20 cellular contexts compared by ENCODE assay signal in the genomic region with DNA sequence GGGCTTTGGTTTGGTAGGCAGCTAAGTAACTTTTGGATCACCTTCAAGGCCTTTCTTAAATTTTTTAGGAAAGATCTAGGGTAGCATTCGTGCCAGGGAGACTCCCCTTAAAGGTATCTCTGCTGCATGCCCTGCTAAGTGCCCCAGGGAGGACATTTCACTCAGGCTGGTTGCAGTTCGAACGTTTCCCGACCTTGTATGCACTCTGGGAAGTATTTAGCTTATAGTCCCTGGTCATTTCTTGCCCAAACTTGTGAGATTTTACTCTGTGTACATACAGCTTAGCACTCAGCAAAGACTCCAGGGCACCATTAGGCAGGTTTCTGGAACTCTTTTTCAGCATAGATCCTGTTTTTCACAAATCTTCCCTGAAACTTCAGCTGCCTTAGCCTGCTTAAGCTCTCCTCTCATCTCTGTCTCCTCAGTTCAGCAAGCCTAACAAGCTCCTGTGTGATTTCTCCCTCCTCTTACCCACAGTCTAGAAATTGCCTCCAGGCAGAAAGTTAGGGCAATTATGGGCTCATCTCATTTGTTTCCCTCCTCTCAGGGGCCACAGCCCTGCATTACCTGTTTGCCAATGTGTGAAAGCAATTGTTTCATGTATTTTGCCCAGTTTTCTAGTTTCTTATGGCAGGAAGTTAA.
DNase-seq lines count a peak whose midpoint lies in the region; ATAC-seq and TF ChIP-seq lines count a peak whose summit lies in the region.
"Had no signal": no experiment of that assay in that cellular context is flagged by ENCODE, and none has a peak within 500 bp of the region (broad histone marks: within the 10 kb centered on the region; RNA-seq: fewer than 3 reads in every experiment).

No MANE protein-coding gene starts in this region.

- 47 to 55% methylated on average over 4 of the region's 4 CpGs for WGBS in esophagus, 2 donors
- 48 to 56% (median 51%) methylated on average over 4 of the region's 4 CpGs for WGBS in psoas muscle, 3 donors

- ATAC-seq in RWPE2 (ENCODE audit: low read depth) (peak; percentile 76), GM18520 (IDR thresholded peaks at IDR 0.05; ENCODE audit: unreplicated experiment) (no peak), psoas muscle (no peak)

- H3K4me1 ChIP-seq in RWPE2 (ENCODE audit: insufficient read depth, poor library complexity, severe bottlenecking) (peaks cover 14% of the 10 kb centered on the region), esophagus (ENCODE audit: control insufficient read depth in 2 of 2, insufficient read depth in 2 of 2, low read length in 1 of 2) (no peaks in the 10 kb centered on the region), tibial artery (peaks cover 0 to 69% (median 27%) of the 10 kb centered on the region in 4 donors), psoas muscle (peaks cover 12% of the 10 kb centered on the region)

- intact Hi-C loops in tibial artery (cut with DNase I; ENCODE audit: low total_unique reads) (no loop called here), psoas muscle (cut with DNase I) (no loop called here)

- TF ChIP-seq CTCF in RWPE2 (IDR thresholded peaks at IDR 0.05; ENCODE audit: poor library complexity, severe bottlenecking) (no peak), tibial artery (IDR thresholded peaks at IDR 0.05) (no peak), psoas muscle (IDR thresholded peaks at IDR 0.05) (no peak)

- H3K27me3 ChIP-seq in RWPE2 (ENCODE audit: insufficient read depth, poor library complexity, severe bottlenecking) (no peaks in the 10 kb centered on the region), esophagus (ENCODE audit: control insufficient read depth in 1 of 2, insufficient read depth in 2 of 2, low read length in 2 of 2) (no peaks in the 10 kb centered on the region), tibial artery (no peaks in the 10 kb centered on the region), psoas muscle (ENCODE audit: insufficient read depth in 3 of 3, low read length in 2 of 3) (no peaks in the 10 kb centered on the region)
- H3K27me3 ChIP-seq: suprapubic skin had no signal

- H3K27ac ChIP-seq in RWPE2 (ENCODE audit: poor library complexity, severe bottlenecking): peak overlapping the region; percentile 31
- peak overlapping the region; percentile 24 to 59 for H3K27ac ChIP-seq in esophagus (ENCODE audit: low read depth in 2 of 2, low read length in 1 of 2)
- peak overlapping the region; percentile 52 to 70 for H3K27ac ChIP-seq in tibial artery
- no peak overlapping the region for H3K27ac ChIP-seq in psoas muscle
- H3K27ac ChIP-seq: suprapubic skin had no signal

- DNase-seq in RWPE2 (ENCODE audit: low spot score) (no peak), islet precursor cell (peak; percentile 70), tibial artery (no peak), HCEC 1CT (no peak), psoas muscle (no peak)
- DNase-seq: activated CD4-positive, alpha-beta T cell treated with anti-CD3 and anti-CD28 coated beads, Interleukin-2, amount 10 ng/mL, durations not matched to agents 24 days and 14 days; activated gamma-delta T cell treated with Interleukin-2 at 50 U/mL for 16 hours; amygdala; CD8-positive, alpha-beta memory T cell; cerebellar nuclear complex; DND-41; effector memory CD4-positive, alpha-beta T cell; KG1; NCI-H2081 treated with DMSO at 0.1 percent for 48 hours; NCI-H526; nephron progenitor cell; T-helper 1 cell had no signal

- H3K4me3 ChIP-seq in RWPE2 (ENCODE audit: severe bottlenecking): no peak overlapping the region
- no peak overlapping the region for H3K4me3 ChIP-seq in esophagus (ENCODE audit: low read depth in 1 of 2, low read length in 2 of 2)
- H3K4me3 ChIP-seq in tibial artery: no peak overlapping the region
- H3K4me3 ChIP-seq in psoas muscle: no peak overlapping the region
- H3K4me3 ChIP-seq: suprapubic skin had no signal

- H3K9me3 ChIP-seq in RWPE2 (ENCODE audit: severe bottlenecking) (peaks cover 3% of the 10 kb centered on the region), esophagus (ENCODE audit: control insufficient read depth in 2 of 2, insufficient read depth in 1 of 2, low read depth in 1 of 2, low read length in 1 of 2) (no peaks in the 10 kb centered on the region), tibial artery (no peaks in the 10 kb centered on the region), psoas muscle (no peaks in the 10 kb centered on the region)
- H3K9me3 ChIP-seq: suprapubic skin had no signal

- H3K36me3 ChIP-seq in RWPE2 (ENCODE audit: low read depth) (no peaks in the 10 kb centered on the region; the same call in 1 of the 2 replicates), esophagus (ENCODE audit: control insufficient read depth in 2 of 2, insufficient read depth in 2 of 2, low read length in 1 of 2) (no peaks in the 10 kb centered on the region), tibial artery (no peaks in the 10 kb centered on the region), psoas muscle (ENCODE audit: insufficient read depth in 1 of 2, low read depth in 1 of 2) (no peaks in the 10 kb centered on the region)
- H3K36me3 ChIP-seq: suprapubic skin had no signal
